In the genomic region with DNA sequence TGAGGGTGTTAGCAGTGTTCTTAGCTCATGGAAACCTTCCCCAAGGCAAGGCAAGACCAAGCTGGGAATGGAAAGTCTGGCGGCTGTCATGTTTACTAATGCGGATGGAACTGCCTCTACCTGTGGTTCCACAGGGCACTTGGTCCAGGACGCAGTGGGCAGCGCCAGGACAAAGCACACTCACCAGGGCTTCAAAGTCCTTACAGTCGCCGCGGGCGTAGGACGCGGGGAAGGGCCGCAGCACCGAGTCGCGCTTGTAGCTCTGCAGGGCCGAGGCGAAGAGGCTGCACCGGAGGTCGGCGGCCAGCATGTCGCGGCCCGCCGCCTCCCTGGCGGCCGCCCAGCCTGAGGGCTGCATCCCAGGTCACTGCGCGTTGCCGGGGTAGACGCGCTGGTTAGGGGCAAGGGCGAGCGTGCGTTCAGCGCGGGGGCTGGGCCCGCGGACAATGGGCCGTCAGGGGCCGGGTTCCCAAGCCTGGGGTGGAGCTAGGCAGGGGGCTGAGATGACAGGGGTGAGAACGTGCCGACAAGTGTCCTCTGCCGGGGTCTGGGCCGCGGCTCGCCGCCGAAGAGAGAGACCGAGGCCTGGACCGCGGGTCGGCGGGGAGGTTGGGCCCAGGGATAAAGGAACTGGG, we compare ENCODE assay signal across 9 cellular contexts. TPM values are rescaled to one million over a fixed set of nuclear protein-coding genes. Genes with fewer than 3 reads are reported as not detected.
A peak's percentile ranks its signal among the peaks of the same experiment; 100 is the strongest.
DNase-seq lines count a peak whose midpoint lies in the region; ATAC-seq, FAIRE-seq and TF ChIP-seq lines count a peak whose summit lies in the region.
"Had no signal": no experiment of that assay in that cellular context is flagged by ENCODE, and none has a peak within 500 bp of the region (broad histone marks: within the 10 kb centered on the region; RNA-seq: fewer than 3 reads in every experiment).

No MANE protein-coding gene starts in this region.

- H3K27me3 Mint-ChIP-seq in activated T-cell treated with anti-CD3 and anti-CD28 coated beads, Interleukin-2, amount 50 U/mL, for 72 hours (ENCODE audit: low read depth) = no peaks in the 10 kb centered on the region
- H3K27me3 Mint-ChIP-seq in glutamatergic neuron (ENCODE audit: unreplicated experiment) = peaks cover 9% of the 10 kb centered on the region

- H3K27ac Mint-ChIP-seq in activated T-cell treated with anti-CD3 and anti-CD28 coated beads, Interleukin-2, amount 50 U/mL, for 72 hours = peak overlapping the region; percentile 64
- peak overlapping the region; percentile 90 for H3K27ac Mint-ChIP-seq in glutamatergic neuron (ENCODE audit: unreplicated experiment)

- DNase-seq in NCI-H1092 treated with DMSO at 0.1 percent for 48 hours (lab: John Stamatoyannopoulos, UW) (peak; percentile 78), NCI-H1092 (lab: John Stamatoyannopoulos, UW) (no peak), HTR-8/SVneo (ENCODE audit: insufficient read length, low spot score) (peak; percentile 32), glutamatergic neuron (no peak), occipital lobe (lab: John Stamatoyannopoulos, UW) (peak; percentile 45), NCI-H1436 (lab: John Stamatoyannopoulos, UW) (no peak)
- DNase-seq in activated T-cell treated with anti-CD3 and anti-CD28 coated beads, Interleukin-2, amount 50 U/mL, for 72 hours = peak; percentile 43 to 46

- peak overlapping the region; percentile 91 to 95 for H3K4me3 Mint-ChIP-seq in activated T-cell treated with anti-CD3 and anti-CD28 coated beads, Interleukin-2, amount 50 U/mL, for 72 hours
- H3K4me3 Mint-ChIP-seq in glutamatergic neuron (ENCODE audit: unreplicated experiment) = peak overlapping the region; percentile 87

- FAIRE-seq in HTR-8/SVneo (lab: Jason Lieb, UNC) = no peak

- TF ChIP-seq CTCF in glutamatergic neuron (IDR thresholded peaks at IDR 0.05; ENCODE audit: partially characterized antibody, unreplicated experiment) = no peak

- no peaks in the 10 kb centered on the region for H3K9me3 Mint-ChIP-seq in activated T-cell treated with anti-CD3 and anti-CD28 coated beads, Interleukin-2, amount 50 U/mL, for 72 hours
- peaks cover 4% of the 10 kb centered on the region for H3K9me3 Mint-ChIP-seq in glutamatergic neuron (ENCODE audit: unreplicated experiment)

- peak; percentile 35 for ATAC-seq in GM21447 (IDR thresholded peaks at IDR 0.05; ENCODE audit: unreplicated experiment)
- peak; percentile 39 to 44 for ATAC-seq in activated T-cell treated with anti-CD3 and anti-CD28 coated beads, Interleukin-2, amount 50 U/mL, for 72 hours (replicated peaks in 1 of 2)

- H3K4me1 Mint-ChIP-seq in activated T-cell treated with anti-CD3 and anti-CD28 coated beads, Interleukin-2, amount 50 U/mL, for 72 hours (ENCODE audit: low read depth) = peaks cover 52% of the 10 kb centered on the region
- peaks cover 12% of the 10 kb centered on the region for H3K4me1 Mint-ChIP-seq in glutamatergic neuron (ENCODE audit: low read depth, unreplicated experiment)

- H3K36me3 Mint-ChIP-seq in activated T-cell treated with anti-CD3 and anti-CD28 coated beads, Interleukin-2, amount 50 U/mL, for 72 hours (ENCODE audit: insufficient read depth in 2 of 2) = peaks cover 0 to 5% of the 10 kb centered on the region in 2 donors
- no peaks in the 10 kb centered on the region for H3K36me3 Mint-ChIP-seq in glutamatergic neuron (ENCODE audit: unreplicated experiment)

RNA-seq across cellular contexts. Expression of a gene that starts 0.5 kb away (rescaled TPM):
- 10 to 100 TPM; 25.4 to 31.9 TPM for total RNA-seq in activated T-cell treated with anti-CD3 and anti-CD28 coated beads, Interleukin-2, amount 50 U/mL, for 72 hours
- total RNA-seq in glutamatergic neuron (ENCODE audit: unreplicated experiment) (6.8 TPM), occipital lobe (7.3 TPM)

RNA-seq across cellular contexts. Expression of a gene that starts 9.7 kb away (rescaled TPM):
- not detected for total RNA-seq in activated T-cell treated with anti-CD3 and anti-CD28 coated beads, Interleukin-2, amount 50 U/mL, for 72 hours
- total RNA-seq in glutamatergic neuron (ENCODE audit: unreplicated experiment) = not detected
- not detected for total RNA-seq in occipital lobe
- total RNA-seq: dermis microvascular lymphatic vessel endothelial cell had no signal

RNA-seq across cellular contexts. Expression of a gene that starts 18.3 kb away (rescaled TPM):
- total RNA-seq in activated T-cell treated with anti-CD3 and anti-CD28 coated beads, Interleukin-2, amount 50 U/mL, for 72 hours = not detected
- total RNA-seq in glutamatergic neuron (ENCODE audit: unreplicated experiment) (not detected), occipital lobe (not detected)
- total RNA-seq: dermis microvascular lymphatic vessel endothelial cell had no signal

Comparison
In these comparisons a context has a peak if more than half of its experiments do, and no peak if none do; other contexts are left out.
1. DNase-seq: peak in NCI-H1092 treated with DMSO at 0.1 percent for 48 hours (single experiment), HTR-8/SVneo (single experiment), activated T-cell treated with anti-CD3 and anti-CD28 coated beads, Interleukin-2, amount 50 U/mL, for 72 hours (2 of 2) and occipital lobe (single experiment); none in NCI-H1092 (single experiment), glutamatergic neuron (single experiment) and NCI-H1436 (single experiment).